Comparison of ENCODE assay signal across 12 cellular contexts in the genomic region with DNA sequence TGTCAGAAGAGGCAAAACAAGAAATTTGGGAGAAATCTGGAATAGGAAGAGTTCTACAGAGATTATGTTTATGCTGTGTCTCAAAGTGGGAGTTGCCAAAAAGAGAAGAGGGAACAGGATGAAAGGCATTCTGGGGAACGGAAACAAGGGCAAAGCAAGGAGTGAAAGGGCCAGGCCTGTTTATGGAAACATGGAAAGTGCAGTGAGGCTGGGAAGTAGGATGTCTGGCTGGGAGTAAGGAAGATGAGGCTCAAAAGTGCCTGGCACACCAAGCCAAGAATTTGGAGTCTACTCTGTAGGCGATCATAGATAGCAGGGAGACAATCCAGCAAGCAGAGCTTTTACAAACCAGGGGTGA. TPM values are rescaled to one million over a fixed set of nuclear protein-coding genes. Genes with fewer than 3 reads are reported as not detected.
DNase-seq lines count a peak whose midpoint lies in the region; ATAC-seq and TF ChIP-seq lines count a peak whose summit lies in the region.
"Had no signal": no experiment of that assay in that cellular context is flagged by ENCODE, and none has a peak within 500 bp of the region (broad histone marks: within the 10 kb centered on the region; RNA-seq: fewer than 3 reads in every experiment).

No MANE protein-coding gene starts in this region.

- H3K36me3 ChIP-seq in Caco-2 (ENCODE audit: control insufficient read depth, insufficient read depth, low read length): no peaks in the 10 kb centered on the region
- no peaks in the 10 kb centered on the region for H3K36me3 ChIP-seq in Loucy (ENCODE audit: insufficient read depth, low read length)
- peaks cover 0 to under 1% of the 10 kb centered on the region in 2 donors for H3K36me3 ChIP-seq in psoas muscle (ENCODE audit: insufficient read depth in 1 of 2, low read depth in 1 of 2)

- no TSS peak for BruUV-seq in Caco-2 (replicated peaks; lab: Mats Ljungman, UMichigan)

- TF ChIP-seq CTCF in Caco-2 (IDR thresholded peaks at IDR 0.05; ENCODE audit: insufficient read depth in 1 of 2, low read depth in 1 of 2, low read length in 1 of 2, severe bottlenecking in 1 of 2, unreplicated experiment in 1 of 2): no peak
- no peak for TF ChIP-seq CTCF in Loucy (conservative IDR thresholded peaks at IDR 0.05; ENCODE audit: low read length)
- no peak for TF ChIP-seq CTCF in endothelial cell (IDR thresholded peaks at IDR 0.05; ENCODE audit: unreplicated experiment)
- TF ChIP-seq CTCF in psoas muscle (IDR thresholded peaks at IDR 0.05): no peak
- no peak for TF ChIP-seq CTCF in GM13976 (IDR thresholded peaks at IDR 0.05; ENCODE audit: borderline replicate concordance, control extremely low read depth, extremely low read depth, insufficient read depth, missing control alignments)

- H3K4me1 ChIP-seq in Caco-2 (peaks cover 20% of the 10 kb centered on the region), Loucy (ENCODE audit: insufficient read depth, low read length, poor library complexity, severe bottlenecking) (peaks cover 12% of the 10 kb centered on the region), psoas muscle (peaks cover 15% of the 10 kb centered on the region)

- ATAC-seq in psoas muscle (no peak), GM21526 (IDR thresholded peaks at IDR 0.05; ENCODE audit: low FRiP score, unreplicated experiment) (no peak), HG02623 (IDR thresholded peaks at IDR 0.05; ENCODE audit: unreplicated experiment) (no peak)
- ATAC-seq: mucosa of descending colon had no signal

- no peaks in the 10 kb centered on the region for H3K9me3 ChIP-seq in Caco-2
- no peaks in the 10 kb centered on the region for H3K9me3 ChIP-seq in Loucy (ENCODE audit: insufficient read depth, low read depth, low read length)
- no peaks in the 10 kb centered on the region for H3K9me3 ChIP-seq in psoas muscle
- H3K9me3 ChIP-seq: mucosa of descending colon had no signal

- no peak overlapping the region for H3K4me3 ChIP-seq in Caco-2 (ENCODE audit: low read depth, low read length)
- H3K4me3 ChIP-seq in Loucy (ENCODE audit: low read length, poor library complexity, severe bottlenecking): peak overlapping the region; percentile 93
- peak overlapping the region; percentile 68 for H3K4me3 ChIP-seq in psoas muscle
- H3K4me3 ChIP-seq: mucosa of descending colon had no signal

- WGBS in psoas muscle, 3 donors: 35 to 50% (median 44%) methylated on average over 2 of the region's 2 CpGs

- intact Hi-C loops in Caco-2 (cut with micrococcal nuclease; ENCODE audit: unreplicated experiment): loop anchor here (5.0 kb wide), 1 partner anchor 50 kb away; no protein-coding TSS in a partner anchor
- intact Hi-C loops in psoas muscle (cut with DNase I): no loop called here

- H4K20me1 ChIP-seq in Loucy (ENCODE audit: insufficient read depth, low read length, poor library complexity, severe bottlenecking): peaks cover 22% of the 10 kb centered on the region

- no peaks in the 10 kb centered on the region for H3K27me3 ChIP-seq in Caco-2 (replicated peaks; ENCODE audit: control insufficient read depth, insufficient read depth, low read length)
- H3K27me3 ChIP-seq in Loucy (ENCODE audit: insufficient read depth, low read length, poor library complexity, severe bottlenecking): no peaks in the 10 kb centered on the region
- no peaks in the 10 kb centered on the region for H3K27me3 ChIP-seq in psoas muscle (ENCODE audit: insufficient read depth in 3 of 3, low read length in 2 of 3)

- H3K9me2 ChIP-seq in Loucy (replicated peaks; ENCODE audit: low read depth, low read length): no peaks in the 10 kb centered on the region

- H3K9ac ChIP-seq in Loucy (ENCODE audit: low read depth, low read length, poor library complexity, severe bottlenecking): peak overlapping the region; percentile 93

- H3K79me2 ChIP-seq in Loucy (ENCODE audit: insufficient read depth, low read length): peaks cover 38% of the 10 kb centered on the region

- CTCF ChIA-PET in Caco-2 (lab: Charles Lee): no interaction called here

- H3K4me2 ChIP-seq in Loucy (ENCODE audit: low read depth, low read length, poor library complexity, severe bottlenecking): peak overlapping the region; percentile 79

- H3K27ac Mint-ChIP-seq in Caco-2 (ENCODE audit: unreplicated experiment) (peak overlapping the region; percentile 98), endothelial cell (ENCODE audit: unreplicated experiment) (peak overlapping the region; percentile 85)

- no peak overlapping the region for H3K4me3 Mint-ChIP-seq in Caco-2 (ENCODE audit: unreplicated experiment)
- H3K4me3 Mint-ChIP-seq in endothelial cell (ENCODE audit: unreplicated experiment): peak overlapping the region; percentile 49

- H3K27me3 Mint-ChIP-seq in Caco-2 (ENCODE audit: insufficient read depth, unreplicated experiment) (no peaks in the 10 kb centered on the region), endothelial cell (ENCODE audit: unreplicated experiment) (peaks cover 8% of the 10 kb centered on the region)

- in situ Hi-C loops in GM13976 (cut with MboI; ENCODE audit: low sequenced_read_pairs, unreplicated experiment): no loop called here

- no peaks in the 10 kb centered on the region for H3F3A ChIP-seq in Loucy (ENCODE audit: low read depth)

- H3K36me3 Mint-ChIP-seq in Caco-2 (ENCODE audit: insufficient read depth, unreplicated experiment) (peaks cover 12% of the 10 kb centered on the region), endothelial cell (ENCODE audit: low read depth, unreplicated experiment) (no peaks in the 10 kb centered on the region)

- no peak for DNase-seq in Caco-2
- DNase-seq in endothelial cell (ENCODE audit: low spot score): no peak
- DNase-seq in psoas muscle: no peak
- no peak for DNase-seq in NCI-H1092 treated with DMSO at 0.1 percent for 48 hours (lab: John Stamatoyannopoulos, UW)
- no peak for DNase-seq in GM13976 (ENCODE audit: low spot score)
- DNase-seq: activated naive CD4-positive, alpha-beta T cell; mucosa of descending colon; NCI-H2171 had no signal

- peaks cover 8% of the 10 kb centered on the region for H3K4me1 Mint-ChIP-seq in Caco-2 (ENCODE audit: low read depth, unreplicated experiment)
- H3K4me1 Mint-ChIP-seq in endothelial cell (ENCODE audit: unreplicated experiment): peaks cover 15% of the 10 kb centered on the region

- H3K9me3 Mint-ChIP-seq in Caco-2 (ENCODE audit: unreplicated experiment) (no peaks in the 10 kb centered on the region), endothelial cell (ENCODE audit: unreplicated experiment) (no peaks in the 10 kb centered on the region)
- H3K9me3 Mint-ChIP-seq: T-helper 1 cell treated with Interleukin-12 subunit alpha and Interleukin-12 subunit beta and Interleukin-4 antibody, amounts not matched to agents 30 μg/mL and 1 μg/mL, for 36 hours had no signal

- peak overlapping the region; percentile 94 for H3K27ac ChIP-seq in psoas muscle

- POLR2A ChIA-PET in Caco-2 (lab: Charles Lee): no interaction called here

- no peak overlapping the region for H2AFZ ChIP-seq in Loucy (ENCODE audit: low read length)

RNA-seq across cellular contexts. Expression of a gene that starts 1.8 kb away (rescaled TPM):
- total RNA-seq in Caco-2 (2022) (41.0 and 47.7 TPM in 2 replicates), endothelial cell (ENCODE audit: unreplicated experiment) (44.3 TPM), psoas muscle (10 to 100 TPM in 3 of 4 donors, 1 to 10 TPM in 1; 9.8 to 11.7 (median 11.2) TPM)
- polyA plus RNA-seq in psoas muscle: 10 to 100 TPM in 1 of 3 donors, 1 to 10 TPM in 2; 6.0 to 13.1 (median 6.5) TPM

RNA-seq across cellular contexts. Expression of a gene that starts 41.4 kb away (rescaled TPM):
- total RNA-seq in Caco-2 (2022) (50.5 and 55.8 TPM in 2 replicates), endothelial cell (ENCODE audit: unreplicated experiment) (34.7 TPM), psoas muscle (10 to 100 TPM; 23.0 to 34.6 (median 27.7) TPM)
- polyA plus RNA-seq in psoas muscle: 10 to 100 TPM; 26.7 to 54.3 (median 29.5) TPM
